ENCODE assay signal across 8 cellular contexts in the genomic region with DNA sequence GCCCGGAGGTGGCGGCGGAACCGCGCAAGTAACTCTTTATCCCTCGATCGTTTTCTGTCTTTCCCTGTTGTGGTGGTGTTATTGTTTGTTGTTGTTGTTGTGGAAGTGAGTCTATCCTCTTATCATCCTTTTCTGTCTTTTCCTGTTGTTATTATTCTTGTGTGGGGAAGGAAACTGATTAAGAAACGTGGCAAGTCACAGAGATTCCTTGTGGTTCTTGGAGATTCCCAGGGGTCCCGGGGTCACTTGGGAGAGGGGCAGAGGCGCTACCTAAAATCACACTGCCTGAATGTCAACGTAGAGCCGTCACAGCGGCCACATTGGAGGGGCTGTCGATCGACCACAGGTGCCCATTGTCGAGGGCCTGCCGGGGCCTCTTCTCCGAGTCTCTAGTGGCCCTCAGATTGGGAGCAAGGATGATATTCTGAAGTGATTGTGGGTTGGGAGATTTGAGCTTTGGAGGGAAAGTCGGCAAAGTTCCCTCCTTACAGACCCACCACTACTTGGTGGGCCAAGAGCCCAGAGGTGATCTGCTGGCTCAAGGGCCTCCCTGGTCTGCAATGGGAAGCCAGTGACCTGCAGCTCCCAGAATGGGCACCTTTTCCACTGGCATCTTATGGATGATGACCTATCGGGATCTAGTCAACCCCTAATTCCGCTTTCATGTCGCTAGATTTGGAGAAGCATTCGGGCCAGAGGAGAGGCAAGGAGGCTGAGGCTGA.
DNase-seq lines count a peak whose midpoint lies in the region; ATAC-seq and TF ChIP-seq lines count a peak whose summit lies in the region.

No MANE protein-coding gene starts in this region.

- no peak for DNase-seq in AG04449 (ENCODE audit: low read depth, low spot score)
- DNase-seq in KBM-7: peak; percentile 32
- DNase-seq in medulla oblongata (ENCODE audit: extremely low spot score): no peak
- DNase-seq in activated gamma-delta T cell treated with Interleukin-2 at 50 U/mL for 16 hours: no peak
- no peak for DNase-seq in NCI-H128 (lab: John Stamatoyannopoulos, UW; ENCODE audit: unreplicated experiment)

- in situ Hi-C loops in KBM-7 (cut with MboI; ENCODE audit: low pct_unique_long_range_greater_than_20kb, low sequenced_read_pairs): no loop called here

- ATAC-seq in GM19023 (IDR thresholded peaks at IDR 0.05; ENCODE audit: unreplicated experiment): no peak

- peaks cover 3 to 7% of the 10 kb centered on the region in 2 donors for H3K36me3 ChIP-seq in mucosa of rectum (ENCODE audit: control insufficient read depth in 2 of 2, insufficient read depth in 2 of 2, low read length in 2 of 2)

- peak overlapping the region; percentile 75 for H3K4me3 ChIP-seq in AG04449 (ENCODE audit: low read depth, low read length)
- peak overlapping the region; percentile 75 to 88 for H3K4me3 ChIP-seq in mucosa of rectum (ENCODE audit: low read length in 2 of 2)

- H3K9ac ChIP-seq in mucosa of rectum (ENCODE audit: low read depth in 1 of 2, low read length in 2 of 2): peak overlapping the region; percentile 60 to 91

- POLR2A ChIA-PET in AG04449 (lab: Yijun Ruan, JAX): interaction anchor here (1.6 kb wide), 1 partner anchor 117 kb away, joined by 6 read pairs; a partner anchor contains a TSS

- H3K27me3 ChIP-seq in mucosa of rectum (ENCODE audit: control insufficient read depth in 2 of 2, insufficient read depth in 2 of 2, low read length in 2 of 2): no peaks in the 10 kb centered on the region

- H3K27ac ChIP-seq in cingulate gyrus (ENCODE audit: low read depth, low read length) (peak overlapping the region; percentile 55), mucosa of rectum (ENCODE audit: low read depth in 2 of 2, low read length in 2 of 2) (peak overlapping the region; percentile 26 to 93)

- H3K9me3 ChIP-seq in mucosa of rectum (ENCODE audit: control insufficient read depth in 2 of 2, low read length in 2 of 2): no peaks in the 10 kb centered on the region

- CTCF ChIA-PET in AG04449 (lab: Yijun Ruan, JAX): interaction anchor here (0.9 to 6.6 kb wide), 5 partner anchors 10 to 290 kb away, joined by 3 to 76 read pairs (median 5); a partner anchor contains a TSS

- peaks cover 16 to 24% of the 10 kb centered on the region in 2 donors for H3K4me1 ChIP-seq in mucosa of rectum (ENCODE audit: control insufficient read depth in 2 of 2, insufficient read depth in 2 of 2, low read length in 2 of 2)

- TF ChIP-seq CTCF in AG04449 (IDR thresholded peaks at IDR 0.05; ENCODE audit: insufficient read depth, low read length, missing control alignments): no peak
